In genomic region chr11:69141742-69142141, GRCh38 we compare ENCODE assay signal across 16 cellular contexts.
"Had no signal": no experiment of that assay in that cellular context is flagged by ENCODE, and none has a peak within 500 bp of the region (broad histone marks: within the 10 kb centered on the region; RNA-seq: fewer than 3 reads in every experiment).

No MANE protein-coding gene starts in this region.

- H3K4me3 ChIP-seq: heart right ventricle, lung, neural progenitor cell, ovary, sigmoid colon, spleen had no signal

- ATAC-seq: activated CD8-positive, alpha-beta T cell treated with anti-CD3 and anti-CD28 coated beads, Interleukin-2, amount 10 ng/mL, durations not matched to agents 7 days and 5 days; heart right ventricle; T-helper 17 cell; WTC11 had no signal

- H3K36me3 ChIP-seq: neural progenitor cell, ovary had no signal

- DNase-seq: activated CD4-positive, alpha-beta T cell treated with anti-CD3 and anti-CD28 coated beads, Interleukin-2, amount 10 ng/mL, durations not matched to agents 24 days and 14 days; activated CD8-positive, alpha-beta memory T cell treated with anti-CD3 and anti-CD28 coated beads, Interleukin-2, amount 50 U/mL, for 4 hours; activated CD8-positive, alpha-beta T cell treated with anti-CD3 and anti-CD28 coated beads, Interleukin-2, amount 10 ng/mL, durations not matched to agents 7 days and 5 days; activated gamma-delta T cell; activated naive CD8-positive, alpha-beta T cell treated with anti-CD3 and anti-CD28 coated beads for 36 hours; activated T-cell treated with anti-CD3 and anti-CD28 coated beads, Interleukin-2, amount 50 U/mL, for 48 hours; central memory CD4-positive, alpha-beta T cell; heart right ventricle; ovary; sigmoid colon; spleen; T-helper 17 cell had no signal

- H3K4me1 ChIP-seq: heart right ventricle, neural progenitor cell, sigmoid colon, spleen had no signal

- H3K27ac ChIP-seq: epithelial cell of prostate, heart right ventricle, neural progenitor cell, ovary, sigmoid colon, spleen had no signal

- H3K27me3 ChIP-seq: heart right ventricle, neural progenitor cell, ovary, sigmoid colon, spleen had no signal
